ENCODE assay signal across 19 cellular contexts in the genomic region with DNA sequence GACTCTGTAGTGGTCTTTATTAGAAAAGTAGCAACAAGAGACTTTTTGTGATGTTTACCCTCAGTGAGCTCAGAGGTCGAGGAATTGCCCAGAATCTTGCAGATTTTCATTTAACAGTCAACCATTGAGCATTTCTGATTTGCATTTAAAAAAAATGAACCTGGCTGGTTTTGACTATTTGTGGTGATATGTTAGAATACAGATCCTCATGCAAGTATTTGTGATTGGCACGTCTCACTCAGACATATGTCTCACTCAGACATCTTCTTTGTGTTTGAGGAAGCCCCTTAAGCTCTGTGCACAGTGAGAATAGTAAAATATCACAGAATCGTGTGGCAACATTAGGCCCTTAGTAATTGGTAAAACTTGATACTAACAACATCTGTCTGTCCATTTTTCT.
"Had no signal": no experiment of that assay in that cellular context is flagged by ENCODE, and none has a peak within 500 bp of the region (broad histone marks: within the 10 kb centered on the region; RNA-seq: fewer than 3 reads in every experiment).

No MANE protein-coding gene starts in this region.

- H3K27ac Mint-ChIP-seq: dendritic cell treated with granulocyte-macrophage colony-stimulating factor and Interleukin-4, amounts not matched to agents 40 ng/mL and 50 ng/mL, for 4 days; effector memory CD8-positive, alpha-beta T cell had no signal

- FAIRE-seq: keratinocyte had no signal

- DNase-seq: effector memory CD8-positive, alpha-beta T cell; gastrocnemius medialis; left ventricle myocardium inferior; lower lobe of right lung; mesenchymal stem cell; naive B cell; posterior cingulate gyrus; spleen; stimulated activated CD4-positive, alpha-beta T cell treated with anti-CD3 and anti-CD28 coated beads, Interleukin-15, amount 100 ng/mL, for 24 hours; stimulated activated CD4-positive, alpha-beta T cell treated with anti-CD3 and anti-CD28 coated beads, Interleukin-1b, Interleukin-23, amount 100 ng/mL, for 48 hours; stimulated activated CD4-positive, alpha-beta T cell treated with anti-CD3 and anti-CD28 coated beads, Interleukin-4, amount 100 ng/mL, for 24 hours; stimulated activated naive CD4-positive, alpha-beta T cell; stomach; substantia nigra; transverse colon had no signal

- ATAC-seq: effector memory CD8-positive, alpha-beta T cell; gastrocnemius medialis; lower lobe of right lung; sciatic nerve had no signal

- H3K27me3 Mint-ChIP-seq: dendritic cell treated with granulocyte-macrophage colony-stimulating factor and Interleukin-4, amounts not matched to agents 40 ng/mL and 50 ng/mL, for 4 days; effector memory CD8-positive, alpha-beta T cell; naive B cell had no signal

- H3K4me3 Mint-ChIP-seq: dendritic cell treated with granulocyte-macrophage colony-stimulating factor and Interleukin-4, amounts not matched to agents 40 ng/mL and 50 ng/mL, for 4 days; effector memory CD8-positive, alpha-beta T cell; naive B cell; neural crest cell had no signal

- H3K9me3 Mint-ChIP-seq: dendritic cell treated with granulocyte-macrophage colony-stimulating factor and Interleukin-4, amounts not matched to agents 40 ng/mL and 50 ng/mL, for 4 days had no signal
